ENCODE assay signal across 17 cellular contexts in the genomic region with DNA sequence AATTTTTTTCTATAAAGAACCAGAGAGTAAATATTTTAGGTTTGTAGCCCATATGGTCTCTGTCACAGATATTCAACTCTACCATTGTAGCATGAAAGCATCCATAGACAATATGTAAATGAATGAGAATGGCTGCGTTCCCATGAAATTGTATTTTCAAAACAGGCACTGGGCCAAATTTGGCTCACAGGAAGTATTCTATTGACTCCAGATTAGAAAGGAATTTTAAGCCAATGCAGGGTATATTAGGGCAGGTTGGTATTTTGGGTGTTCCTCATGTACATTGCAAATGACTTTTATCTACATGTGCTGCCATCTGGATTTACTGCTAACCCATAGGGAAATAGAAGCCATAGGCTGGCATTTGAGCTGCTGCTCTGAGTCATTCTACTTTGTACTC.
"Had no signal": no experiment of that assay in that cellular context is flagged by ENCODE, and none has a peak within 500 bp of the region (broad histone marks: within the 10 kb centered on the region; RNA-seq: fewer than 3 reads in every experiment).

No MANE protein-coding gene starts in this region.

- DNase-seq: dermis blood vessel endothelial cell; effector memory CD4-positive, alpha-beta T cell; foreskin melanocyte; glutamatergic neuron; heart right ventricle; hippocampal formation; left cardiac atrium; left lung; mesenchymal stem cell; mucosa of descending colon; naive B cell; right lobe of liver; small intestine; stimulated activated CD4-positive, alpha-beta T cell treated with anti-CD3 and anti-CD28 coated beads, Interleukin-15, amount 100 ng/mL, for 24 hours; stimulated activated CD4-positive, alpha-beta T cell treated with anti-CD3 and anti-CD28 coated beads, Interleukin-2, amount 100 ng/mL, for 48 hours; stimulated activated naive B cell treated with anti-CD40 and anti-IgM and Interleukin-4, amounts not matched to agents 10 μg/mL and 1 μg/mL and 100 μg/mL, for 72 hours; upper lobe of left lung had no signal

- ATAC-seq: heart right ventricle; left cardiac atrium; left lung; mucosa of descending colon; right lobe of liver; stimulated activated naive B cell treated with anti-CD40 and anti-IgM and Interleukin-4, amounts not matched to agents 10 μg/mL and 1 μg/mL and 100 μg/mL, for 72 hours had no signal
